ENCODE assay signal across 1 cellular context in genomic region chr10:3774018-3774813, GRCh38.
TF ChIP-seq lines count a peak whose summit lies in the region.

No MANE protein-coding gene starts in this region.

TF ChIP-seq in A549, 52 proteins besides CTCF, POLR2A, EP300 and RAD21 (continued from another document):
- TF ChIP-seq E2F6 (IDR thresholded peaks at IDR 0.05; ENCODE audit: borderline replicate concordance, low read depth) (no peak), MAZ (IDR thresholded peaks at IDR 0.05; ENCODE audit: borderline replicate concordance, low read depth, low read length) (no peak), ZFP36 (IDR thresholded peaks at IDR 0.05; ENCODE audit: borderline replicate concordance, partially characterized antibody) (no peak), PBX3 (IDR thresholded peaks at IDR 0.05) (no peak), EHF (CRISPR knock-in tag; IDR thresholded peaks at IDR 0.05) (no peak), HES2 (IDR thresholded peaks at IDR 0.05) (no peak), HDAC2 (IDR thresholded peaks at IDR 0.05) (no peak), ZNF302 (CRISPR knock-in tag; IDR thresholded peaks at IDR 0.05) (no peak), HOXA7 (CRISPR knock-in tag; IDR thresholded peaks at IDR 0.05) (peak; percentile 76), RFX5 (IDR thresholded peaks at IDR 0.05) (no peak), GATA3 (IDR thresholded peaks at IDR 0.05; ENCODE audit: borderline replicate concordance) (no peak), POLR2AphosphoS2 (conservative IDR thresholded peaks at IDR 0.05; ENCODE audit: low read length) (peak; percentile 85), KDM5A (IDR thresholded peaks at IDR 0.05) (no peak), ELK1 (IDR thresholded peaks at IDR 0.05; ENCODE audit: low read depth, low read length) (no peak), RARB (CRISPR knock-in tag; IDR thresholded peaks at IDR 0.05) (no peak; the same call in 1 of the 2 replicates), REST (IDR thresholded peaks at IDR 0.05) (no peak), ATOH8 (CRISPR knock-in tag; IDR thresholded peaks at IDR 0.05; ENCODE audit: low read depth) (no peak), CBX8 (IDR thresholded peaks at IDR 0.05) (no peak), EHMT2 (IDR thresholded peaks at IDR 0.05; ENCODE audit: low read depth) (no peak), BHLHE40 (IDR thresholded peaks at IDR 0.05; ENCODE audit: low read depth, low read length) (no peak), NR3C1 (IDR thresholded peaks at IDR 0.05) (no peak), FOSB (CRISPR knock-in tag; IDR thresholded peaks at IDR 0.05) (peak; percentile 63; the same call in 1 of the 2 replicates), HEYL (CRISPR knock-in tag; IDR thresholded peaks at IDR 0.05) (no peak), CEBPB (IDR thresholded peaks at IDR 0.05) (no peak), FOXS1 (CRISPR knock-in tag; IDR thresholded peaks at IDR 0.05) (peak; percentile 42; the same call in 1 of the 2 replicates), CBX2 (IDR thresholded peaks at IDR 0.05; ENCODE audit: borderline replicate concordance, low read depth) (no peak), KDM1A (IDR thresholded peaks at IDR 0.05; ENCODE audit: low read depth) (peak; percentile 59; the same call in 1 of the 2 replicates)
